13 cellular contexts compared by ENCODE assay signal in the genomic region with DNA sequence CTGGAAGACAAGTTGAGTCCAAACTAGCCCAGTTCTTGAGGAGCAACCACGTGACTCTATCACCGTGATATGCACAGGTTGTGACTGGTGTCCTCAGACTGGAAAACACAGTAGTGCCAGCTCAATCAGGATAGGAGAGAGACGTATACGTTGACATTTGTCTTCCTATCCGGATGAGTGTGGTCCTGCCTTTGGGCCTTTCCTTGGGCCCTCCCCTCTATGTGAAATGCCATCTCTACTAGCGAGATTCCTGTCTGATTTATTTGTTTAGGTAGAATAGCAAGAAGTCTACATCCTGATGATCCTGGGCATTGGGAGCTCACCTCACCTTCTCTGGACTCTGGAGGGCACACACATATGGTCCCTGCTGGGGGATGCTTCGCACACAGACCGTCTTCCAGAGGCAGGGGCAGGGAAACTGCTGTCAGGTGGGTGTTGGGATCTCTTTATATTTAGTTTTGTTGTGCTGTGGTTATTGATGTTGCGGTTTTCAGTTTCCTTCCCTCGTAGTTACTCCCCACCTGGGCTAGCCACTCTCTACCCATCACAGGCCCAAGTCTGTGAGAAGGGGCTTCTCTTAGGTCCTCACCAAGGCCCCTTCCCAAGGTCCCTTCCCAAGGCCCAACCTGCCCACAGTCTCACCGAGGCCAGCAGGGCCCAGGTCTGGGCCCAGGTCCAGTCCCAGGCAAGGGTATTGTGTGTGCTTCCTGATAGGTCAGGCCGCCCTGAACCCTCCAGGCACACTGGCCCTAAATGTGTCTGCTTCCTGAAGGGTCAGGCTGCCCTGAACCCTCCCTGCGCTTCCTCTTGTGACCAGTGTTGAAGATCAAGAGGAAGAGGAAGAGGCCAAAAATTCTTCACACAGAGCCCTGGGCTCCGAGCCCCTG. TPM values are rescaled to one million over a fixed set of nuclear protein-coding genes. Genes with fewer than 3 reads are reported as not detected.
DNase-seq lines count a peak whose midpoint lies in the region; ATAC-seq and TF ChIP-seq lines count a peak whose summit lies in the region.
"Had no signal": no experiment of that assay in that cellular context is flagged by ENCODE, and none has a peak within 500 bp of the region (broad histone marks: within the 10 kb centered on the region; RNA-seq: fewer than 3 reads in every experiment).

No MANE protein-coding gene starts in this region.

- TF ChIP-seq CTCF in left ventricle myocardium inferior (IDR thresholded peaks at IDR 0.05; ENCODE audit: borderline replicate concordance) = no peak
- TF ChIP-seq CTCF in upper lobe of right lung (IDR thresholded peaks at IDR 0.05) = no peak

- ATAC-seq in Right ventricle myocardium inferior (peak; percentile 34), left cardiac atrium (peak in 1 of 2 donors; percentile 50), upper lobe of right lung (peak; percentile 74), HG03457 (IDR thresholded peaks at IDR 0.05; ENCODE audit: unreplicated experiment) (no peak)
- ATAC-seq: body of pancreas had no signal

- H3K27me3 ChIP-seq in left ventricle myocardium inferior (ENCODE audit: low read depth) (no peaks in the 10 kb centered on the region), upper lobe of right lung (no peaks in the 10 kb centered on the region)
- H3K27me3 ChIP-seq: body of pancreas had no signal

- no peak overlapping the region for H3K27ac ChIP-seq in left ventricle myocardium inferior (replicated peaks)
- no peak overlapping the region for H3K27ac ChIP-seq in upper lobe of right lung
- H3K27ac ChIP-seq: body of pancreas had no signal

- H3K4me1 ChIP-seq in left ventricle myocardium inferior (peaks cover 4% of the 10 kb centered on the region), upper lobe of right lung (peaks cover 6% of the 10 kb centered on the region)

- H3K4me3 ChIP-seq in left ventricle myocardium inferior (no peak overlapping the region), upper lobe of right lung (no peak overlapping the region)
- H3K4me3 ChIP-seq: body of pancreas had no signal

- H3K9me3 ChIP-seq in left ventricle myocardium inferior (replicated peaks) (no peaks in the 10 kb centered on the region), upper lobe of right lung (no peaks in the 10 kb centered on the region)
- H3K9me3 ChIP-seq: body of pancreas had no signal

- DNase-seq in Right ventricle myocardium inferior (ENCODE audit: missing footprints) = no peak
- DNase-seq in left ventricle myocardium inferior = no peak
- peak; percentile 45 to 53 for DNase-seq in NOMO-1 (lab: John Stamatoyannopoulos, UW; ENCODE audit: unreplicated experiment in 2 of 2)
- DNase-seq in left cardiac atrium = peak; percentile 34
- no peak for DNase-seq in upper lobe of right lung
- DNase-seq in NCI-H146 treated with DMSO at 0.1 percent for 48 hours (lab: John Stamatoyannopoulos, UW; ENCODE audit: unreplicated experiment) = no peak
- DNase-seq in NCI-H2107 (lab: John Stamatoyannopoulos, UW) = no peak
- DNase-seq: activated T-cell treated with anti-CD3 and anti-CD28 coated beads, Interleukin-2, amount 50 U/mL, for 4 hours; RPMI8226; trophoblast cell had no signal

- no peaks in the 10 kb centered on the region for H3K36me3 ChIP-seq in left ventricle myocardium inferior
- H3K36me3 ChIP-seq in upper lobe of right lung = no peaks in the 10 kb centered on the region

- intact Hi-C loops in Right ventricle myocardium inferior (cut with DNase I) = loop anchor here (5.0 kb wide), 1 partner anchor 34 kb away; no protein-coding TSS in a partner anchor
- intact Hi-C loops in left ventricle myocardium inferior (cut with micrococcal nuclease) = no loop called here
- intact Hi-C loops in left cardiac atrium (cut with DNase I) = loop anchor here (2.0 to 10.0 kb wide), 3 partner anchors 46 to 140 kb away; partner anchors contain the start of gene B4GALT1 (in 1 of the 2)
- intact Hi-C loops in upper lobe of right lung (cut with DNase I) = no loop called here

RNA-seq across cellular contexts. Expression of gene SPINK4, which starts 19.0 kb away (rescaled TPM):
- total RNA-seq in Right ventricle myocardium inferior (not detected), left ventricle myocardium inferior (not detected), left cardiac atrium (not detected), upper lobe of right lung (not detected)
- total RNA-seq: activated T-cell treated with anti-CD3 and anti-CD28 coated beads, Interleukin-2, amount 50 U/mL, for 4 hours; body of pancreas; endothelial cell of umbilical vein had no signal

RNA-seq across cellular contexts. Expression of gene BAG1, which starts 43.6 kb away (rescaled TPM):
- 132 TPM for total RNA-seq in Right ventricle myocardium inferior
- total RNA-seq in left ventricle myocardium inferior = 138 TPM
- 100 to 1,000 TPM; 152 to 208 TPM for total RNA-seq in left cardiac atrium
- 116 TPM for total RNA-seq in upper lobe of right lung

RNA-seq across cellular contexts. Expression of gene CHMP5, which starts 43.9 kb away (rescaled TPM):
- total RNA-seq in Right ventricle myocardium inferior = 51.5 TPM
- 56.9 TPM for total RNA-seq in left ventricle myocardium inferior
- 10 to 100 TPM; 45.3 to 45.9 TPM for total RNA-seq in left cardiac atrium
- total RNA-seq in upper lobe of right lung = 77.8 TPM

RNA-seq across cellular contexts. Expression of gene B4GALT1, which starts 53.8 kb away (rescaled TPM):
- total RNA-seq in Right ventricle myocardium inferior (43.6 TPM), left ventricle myocardium inferior (37.1 TPM), left cardiac atrium (100 to 1,000 TPM in 1 of 2 donors, 10 to 100 TPM in 1; 49.5 to 107 TPM), upper lobe of right lung (80.1 TPM)

Comparison
In these comparisons a context has a peak if more than half of its experiments do, and no peak if none do; other contexts are left out.
1. DNase-seq: peak in NOMO-1 (2 of 2) and left cardiac atrium (single experiment); none in Right ventricle myocardium inferior (single experiment), left ventricle myocardium inferior (single experiment), upper lobe of right lung (single experiment), NCI-H146 treated with DMSO at 0.1 percent for 48 hours (single experiment) and NCI-H2107 (single experiment).
2. intact Hi-C loops: an anchor here in Right ventricle myocardium inferior (5.0 kb wide) and left cardiac atrium (2.0 to 10.0 kb wide); none called in left ventricle myocardium inferior and upper lobe of right lung.